In the genomic region with DNA sequence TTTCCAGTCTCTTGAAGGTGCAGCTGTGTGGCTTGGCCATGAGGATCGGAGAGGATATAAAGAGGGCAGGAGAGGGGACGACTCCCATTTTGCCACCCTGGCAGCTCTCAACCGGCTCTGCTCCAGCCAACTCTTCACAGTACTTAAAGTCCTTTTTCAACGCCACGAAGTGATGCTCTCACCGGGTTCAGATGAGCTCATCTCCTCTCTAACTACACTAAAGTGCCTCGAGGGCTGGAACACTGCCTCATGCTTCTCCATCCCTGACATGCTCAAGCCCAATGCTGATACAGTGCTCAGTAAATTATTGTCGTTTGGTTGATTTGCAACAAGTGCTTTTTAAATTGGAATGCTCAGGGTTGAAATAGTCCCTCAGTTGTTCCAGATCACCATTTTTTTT, we compare ENCODE assay signal across 17 cellular contexts.
DNase-seq lines count a peak whose midpoint lies in the region; ATAC-seq and TF ChIP-seq lines count a peak whose summit lies in the region.
"Had no signal": no experiment of that assay in that cellular context is flagged by ENCODE, and none has a peak within 500 bp of the region (broad histone marks: within the 10 kb centered on the region; RNA-seq: fewer than 3 reads in every experiment).

No MANE protein-coding gene starts in this region.

- H3K4me1 Mint-ChIP-seq in nephron: peaks cover 58% of the 10 kb centered on the region

- H3K4me3 Mint-ChIP-seq in nephron: no peak overlapping the region

- no peaks in the 10 kb centered on the region for H3K9me3 Mint-ChIP-seq in nephron

- no peak for TF ChIP-seq CTCF in nephron (IDR thresholded peaks at IDR 0.05; ENCODE audit: unreplicated experiment in 3 of 3)

- DNase-seq in DMS79 treated with DMSO at 0.1 percent for 48 hours (lab: John Stamatoyannopoulos, UW) (peak; percentile 89), HEK293T (ENCODE audit: extremely low spot score) (no peak), RPMI7951 (ENCODE audit: low read depth) (peak; percentile 80), NCI-H2196 (lab: John Stamatoyannopoulos, UW; ENCODE audit: unreplicated experiment) (no peak)
- DNase-seq in stimulated activated naive CD4-positive, alpha-beta T cell treated with Interleukin-2 at 50 U/mL for 16 hours (lab: John Stamatoyannopoulos, UW): no peak
- DNase-seq in activated T-cell treated with anti-CD3 and anti-CD28 coated beads, Interleukin-2, amount 50 U/mL, for 1 hour: no peak
- DNase-seq: C1 segment of cervical spinal cord, GM23248, NCI-H146, NCI-H2107, NCI-H748 treated with DMSO at 0.1 percent for 48 hours, PC-3, SJCRH30 had no signal

- H3K27ac Mint-ChIP-seq in nephron: peak overlapping the region; percentile 65 to 91 (median 72)

- H3K27me3 Mint-ChIP-seq in nephron (ENCODE audit: low read depth): peaks cover 5% of the 10 kb centered on the region

- ATAC-seq in GM21447 (IDR thresholded peaks at IDR 0.05; ENCODE audit: unreplicated experiment): no peak
- ATAC-seq: HCT116, K562, PC-3 had no signal

- POLR2A ChIA-PET in HEK293T (lab: Yijun Ruan, JAX): interaction anchor here (2.7 kb wide), 1 partner anchor 123 kb away, joined by 12 read pairs; the partner anchor contains the start of gene BOC

- CTCF ChIA-PET in HEK293T (lab: Yijun Ruan, JAX): interaction anchor here (0.7 kb wide), 2 partner anchors 54 to 176 kb away, joined by 3 to 4 read pairs; no protein-coding TSS in a partner anchor

- H3K36me3 Mint-ChIP-seq in nephron (ENCODE audit: low read depth): no peaks in the 10 kb centered on the region

TF ChIP-seq in HEK293T, 16 proteins besides CTCF, POLR2A, EP300 and RAD21:
- no peak for TF ChIP-seq FOXA1 (IDR thresholded peaks at IDR 0.05)
- TF ChIP-seq SUZ12 (IDR thresholded peaks at IDR 0.05): no peak
- 0 out of 2 replicates have a peak, but pooled peaks have one; percentile 19 for TF ChIP-seq L3MBTL2 (conservative IDR thresholded peaks at IDR 0.05)
- TF ChIP-seq BHLHE40 (IDR thresholded peaks at IDR 0.05; ENCODE audit: borderline replicate concordance): no peak
- TF ChIP-seq PKNOX1 (IDR thresholded peaks at IDR 0.05): no peak

Comparison
In these comparisons a context has a peak if more than half of its experiments do, and no peak if none do; other contexts are left out.
1. DNase-seq: peak in DMS79 treated with DMSO at 0.1 percent for 48 hours (single experiment) and RPMI7951 (single experiment); none in HEK293T (single experiment), NCI-H2196 (single experiment), stimulated activated naive CD4-positive, alpha-beta T cell treated with Interleukin-2 at 50 U/mL for 16 hours (single experiment) and activated T-cell treated with anti-CD3 and anti-CD28 coated beads, Interleukin-2, amount 50 U/mL, for 1 hour (single experiment).